26 cellular contexts compared by ENCODE assay signal in genomic region chr7:25994433-25994988, GRCh38.
"Had no signal": no experiment of that assay in that cellular context is flagged by ENCODE, and none has a peak within 500 bp of the region (broad histone marks: within the 10 kb centered on the region; RNA-seq: fewer than 3 reads in every experiment).

No MANE protein-coding gene starts in this region.

- H3K27ac Mint-ChIP-seq: activated naive CD4-positive, alpha-beta T cell treated with anti-CD3 and anti-CD28 coated beads for 36 hours; activated naive CD8-positive, alpha-beta T cell treated with anti-CD3 and anti-CD28 coated beads, Interleukin-2, amount 10 ng/mL, durations not matched to agents 7 days and 5 days; activated T-helper 2 cell treated with anti-CD3 and anti-CD28 coated beads, Interferon-gamma antibody, Interleukin-2, Interleukin-4, amounts not matched to agents 10 μg/mL and 5 μg/mL and 100 μg/mL, durations not matched to agents 14 hours and 24 hours and 36 hours; endodermal cell; memory B cell; T-cell; T-helper 2 cell treated with Interferon-gamma antibody and Interleukin-4, amounts not matched to agents 5 μg/mL and 100 μg/mL, for 36 hours had no signal

- H3K9me3 Mint-ChIP-seq: activated naive CD4-positive, alpha-beta T cell treated with anti-CD3 and anti-CD28 coated beads for 36 hours; activated naive CD8-positive, alpha-beta T cell treated with anti-CD3 and anti-CD28 coated beads, Interleukin-2, amount 10 ng/mL, durations not matched to agents 7 days and 5 days; activated T-cell treated with anti-CD3 and anti-CD28 coated beads, Interleukin-2, amount 50 U/mL, for 4 hours; activated T-helper 2 cell treated with anti-CD3 and anti-CD28 coated beads, Interferon-gamma antibody, Interleukin-2, Interleukin-4, amounts not matched to agents 10 μg/mL and 5 μg/mL and 100 μg/mL, durations not matched to agents 14 hours and 24 hours and 36 hours; T-cell; T-helper 2 cell treated with Interferon-gamma antibody and Interleukin-4, amounts not matched to agents 5 μg/mL and 100 μg/mL, for 36 hours had no signal

- ATAC-seq: activated T-cell treated with anti-CD3 and anti-CD28 coated beads, Interleukin-2, amount 50 U/mL, for 4 hours; gastroesophageal sphincter; left cardiac atrium had no signal

- DNase-seq: activated CD4-positive, alpha-beta T cell treated with anti-CD3 and anti-CD28 coated beads for 1 hour; activated CD4-positive, alpha-beta T cell treated with anti-CD3 and anti-CD28 coated beads, Interleukin-2, amount 50 U/mL, for 1 hour; activated CD8-positive, alpha-beta memory T cell treated with anti-CD3 and anti-CD28 coated beads, Interleukin-2, amount 50 U/mL, for 48 hours; activated naive CD4-positive, alpha-beta T cell treated with anti-CD3 and anti-CD28 coated beads for 36 hours; activated naive CD8-positive, alpha-beta T cell treated with anti-CD3 and anti-CD28 coated beads, Interleukin-2, amount 10 ng/mL, durations not matched to agents 7 days and 5 days; activated T-cell treated with anti-CD3 and anti-CD28 coated beads, Interleukin-2, amount 50 U/mL, for 4 hours; amniotic stem cell; cerebellar nuclear complex; endodermal cell; esophagus squamous epithelium; head of caudate nucleus; islet precursor cell; left cardiac atrium; occipital lobe; posterior cingulate gyrus; retina; stimulated activated CD4-positive, alpha-beta T cell treated with anti-CD3 and anti-CD28 coated beads, Interleukin-2, amount 100 ng/mL, for 48 hours; stimulated activated CD8-positive, alpha-beta memory T cell treated with anti-CD3 and anti-CD28 coated beads, Interleukin-4, amount 100 ng/mL, for 48 hours; stimulated activated naive CD4-positive, alpha-beta T cell; T-cell; tibial artery had no signal

- H3K4me1 Mint-ChIP-seq: activated naive CD8-positive, alpha-beta T cell treated with anti-CD3 and anti-CD28 coated beads, Interleukin-2, amount 10 ng/mL, durations not matched to agents 7 days and 5 days; memory B cell; neural crest cell had no signal

- H3K36me3 Mint-ChIP-seq: activated naive CD8-positive, alpha-beta T cell treated with anti-CD3 and anti-CD28 coated beads, Interleukin-2, amount 10 ng/mL, durations not matched to agents 7 days and 5 days; T-cell had no signal

- H3K4me3 Mint-ChIP-seq: activated naive CD4-positive, alpha-beta T cell treated with anti-CD3 and anti-CD28 coated beads for 36 hours; activated naive CD8-positive, alpha-beta T cell treated with anti-CD3 and anti-CD28 coated beads, Interleukin-2, amount 10 ng/mL, durations not matched to agents 7 days and 5 days; activated T-cell treated with anti-CD3 and anti-CD28 coated beads, Interleukin-2, amount 50 U/mL, for 4 hours; endodermal cell; memory B cell; neural crest cell; T-cell; T-helper 2 cell treated with Interferon-gamma antibody and Interleukin-4, amounts not matched to agents 5 μg/mL and 100 μg/mL, for 36 hours had no signal
